In the genomic region with DNA sequence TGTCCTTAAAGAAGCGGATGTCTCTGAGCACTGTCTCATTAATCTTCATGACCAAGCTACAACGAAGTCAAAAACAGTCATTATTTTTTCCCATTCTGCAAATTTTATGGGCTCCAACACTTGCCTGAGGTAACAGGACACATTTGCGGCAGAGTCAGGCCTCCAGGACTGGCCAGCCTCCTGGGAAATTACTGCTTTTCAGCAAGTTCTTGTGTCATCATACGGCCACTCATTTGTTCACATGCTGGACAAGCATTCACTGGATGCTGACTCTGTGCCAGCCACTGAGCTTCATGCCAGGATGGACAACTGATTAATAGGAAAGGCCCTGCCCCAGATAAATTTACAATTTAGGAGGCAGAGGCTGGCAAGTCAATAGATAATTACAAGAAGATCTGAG, we compare ENCODE assay signal across 21 cellular contexts.
A peak's percentile ranks its signal among the peaks of the same experiment; 100 is the strongest.
DNase-seq lines count a peak whose midpoint lies in the region; ATAC-seq, FAIRE-seq and TF ChIP-seq lines count a peak whose summit lies in the region.
"Had no signal": no experiment of that assay in that cellular context is flagged by ENCODE, and none has a peak within 500 bp of the region (broad histone marks: within the 10 kb centered on the region; RNA-seq: fewer than 3 reads in every experiment).

No MANE protein-coding gene starts in this region.

- FAIRE-seq in bronchial epithelial cell (lab: Jason Lieb, UNC) (no peak), keratinocyte (lab: Jason Lieb, UNC) (no peak)
- FAIRE-seq: HepG2 had no signal

- no peak overlapping the region for H3K4me2 ChIP-seq in keratinocyte (ENCODE audit: control insufficient read depth, extremely low read depth, insufficient read depth, low read depth, low read length)

- H3K27me3 ChIP-seq in MG63 (no peaks in the 10 kb centered on the region), bronchial epithelial cell (ENCODE audit: control insufficient read depth, insufficient read depth, low read length) (no peaks in the 10 kb centered on the region), keratinocyte (ENCODE audit: control insufficient read depth, extremely low read depth, insufficient read depth, low read length) (no peaks in the 10 kb centered on the region), vagina (no peaks in the 10 kb centered on the region)
- H3K27me3 ChIP-seq: BE2C, heart right ventricle, transverse colon had no signal

- no peaks in the 10 kb centered on the region for H3K79me2 ChIP-seq in keratinocyte (ENCODE audit: control insufficient read depth, insufficient read depth, low read length)

- H3K9me1 ChIP-seq in keratinocyte (ENCODE audit: control insufficient read depth, extremely low read depth, insufficient read depth, low read length): no peaks in the 10 kb centered on the region

- H3K4me1 ChIP-seq in keratinocyte (ENCODE audit: control insufficient read depth, extremely low read depth, insufficient read depth, low read length) (peaks cover 54% of the 10 kb centered on the region), vagina (peaks cover 40% of the 10 kb centered on the region)
- H3K4me1 ChIP-seq: BE2C, prostate gland had no signal

- no peaks in the 10 kb centered on the region for H4K20me1 ChIP-seq in keratinocyte (ENCODE audit: control insufficient read depth, extremely low read depth, insufficient read depth, low read length)

- peak; percentile 43 for DNase-seq in MG63
- DNase-seq in bronchial epithelial cell (ENCODE audit: low read depth): peak; percentile 29
- DNase-seq in keratinocyte (ENCODE audit: low read depth, low spot score): no peak
- no peak for DNase-seq in vagina (ENCODE audit: extremely low spot score in 2 of 2)
- DNase-seq in G401 (ENCODE audit: low spot score): no peak
- no peak for DNase-seq in activated CD4-positive, alpha-beta T cell treated with anti-CD3 and anti-CD28 coated beads, Interleukin-2, amount 50 U/mL, for 48 hours
- DNase-seq: activated CD4-positive, alpha-beta T cell treated with anti-CD3 and anti-CD28 coated beads, Interleukin-2, amount 50 U/mL, for 1 hour; activated CD8-positive, alpha-beta memory T cell treated with anti-CD3 and anti-CD28 coated beads, Interleukin-2, amount 50 U/mL, for 48 hours; BE2C; COR-L47; DND-41; left ventricle myocardium superior; NCI-H1436; NCI-H69; SIG-M5; stimulated activated CD4-positive, alpha-beta T cell treated with anti-CD3 and anti-CD28 coated beads, Interleukin-4, amount 100 ng/mL, for 24 hours; transverse colon had no signal

- in situ Hi-C loops in G401 (cut with HindIII; ENCODE audit: low sequenced_read_pairs): no loop called here

- no peak for ATAC-seq in HG03571 (IDR thresholded peaks at IDR 0.05; ENCODE audit: unreplicated experiment)
- ATAC-seq: heart right ventricle, HepG2, left ventricle myocardium superior had no signal

- no peak overlapping the region for H3K4me3 ChIP-seq in MG63
- H3K4me3 ChIP-seq in bronchial epithelial cell (ENCODE audit: low read depth, low read length): no peak overlapping the region
- H3K4me3 ChIP-seq in keratinocyte (ENCODE audit: control insufficient read depth in 2 of 3, extremely low read depth in 1 of 3, insufficient read depth in 2 of 3, low read depth in 1 of 3, low read length in 3 of 3): no peak overlapping the region
- no peak overlapping the region for H3K4me3 ChIP-seq in vagina
- H3K4me3 ChIP-seq: heart right ventricle, prostate gland, transverse colon had no signal

- no peak for TF ChIP-seq POLR2A in vagina (IDR thresholded peaks at IDR 0.05)

- H3K9ac ChIP-seq in keratinocyte (ENCODE audit: control insufficient read depth, extremely low read depth, insufficient read depth, low read length): peak overlapping the region; percentile 41

- H3K9me3 ChIP-seq in MG63: no peaks in the 10 kb centered on the region
- H3K9me3 ChIP-seq in keratinocyte (ENCODE audit: control insufficient read depth, low read depth, low read length): no peaks in the 10 kb centered on the region
- no peaks in the 10 kb centered on the region for H3K9me3 ChIP-seq in vagina
- H3K9me3 ChIP-seq: BE2C, heart right ventricle, prostate gland, transverse colon had no signal

- dilution Hi-C loops in keratinocyte (cut with MboI; ENCODE audit: extremely low pct_ligation_motif_present, low sequenced_read_pairs): no loop called here

- no peak overlapping the region for H2AFZ ChIP-seq in keratinocyte (ENCODE audit: control insufficient read depth, low read length)

- TF ChIP-seq CTCF in bronchial epithelial cell (IDR thresholded peaks at IDR 0.05; ENCODE audit: insufficient read depth, low read length, severe bottlenecking) (no peak), keratinocyte (optimal IDR thresholded peaks at IDR 0.05 in 1 of 3, IDR thresholded peaks at IDR 0.05 in 1 of 3, conservative IDR thresholded peaks at IDR 0.05 in 1 of 3; ENCODE audit: extremely low read depth in 1 of 3, insufficient read depth in 2 of 3, low read length in 3 of 3) (no peak), vagina (IDR thresholded peaks at IDR 0.05) (no peak)

- intact Hi-C loops in vagina (cut with DNase I): no loop called here

- H3K27ac ChIP-seq in keratinocyte (ENCODE audit: control insufficient read depth, insufficient read depth, low read length): peak overlapping the region; percentile 95
- peak overlapping the region; percentile 56 for H3K27ac ChIP-seq in vagina
- H3K27ac ChIP-seq: heart right ventricle, prostate gland, transverse colon had no signal

- H3K36me3 ChIP-seq in MG63 (no peaks in the 10 kb centered on the region), bronchial epithelial cell (ENCODE audit: control insufficient read depth, insufficient read depth, low read length) (no peaks in the 10 kb centered on the region), keratinocyte (ENCODE audit: control insufficient read depth in 2 of 2, extremely low read depth in 1 of 2, insufficient read depth in 2 of 2, low read length in 2 of 2) (no peaks in the 10 kb centered on the region), vagina (no peaks in the 10 kb centered on the region)
- H3K36me3 ChIP-seq: BE2C, heart right ventricle, prostate gland, transverse colon had no signal

Comparison
In these comparisons a context has a peak if more than half of its experiments do, and no peak if none do; other contexts are left out.
1. DNase-seq: peak in MG63 (single experiment) and bronchial epithelial cell (single experiment); none in keratinocyte (single experiment), vagina (0 of 2), G401 (single experiment) and activated CD4-positive, alpha-beta T cell treated with anti-CD3 and anti-CD28 coated beads, Interleukin-2, amount 50 U/mL, for 48 hours (0 of 2).